In genomic region chr4:69096111-69096656, GRCh38 we compare ENCODE assay signal across 1 cellular context.
A peak's percentile ranks its signal among the peaks of the same experiment; 100 is the strongest.
TF ChIP-seq lines count a peak whose summit lies in the region.

TSS of gene UGT2B7 (plus strand) at chr4:69096474. CDS start at chr4:69096521, 47 bp downstream.

TF ChIP-seq in HepG2, 621 proteins besides CTCF, POLR2A, EP300 and RAD21 (continued from another document and continues in another):
- no peak for TF ChIP-seq ZNF597 (CRISPR knock-in tag; IDR thresholded peaks at IDR 0.05)
- TF ChIP-seq ZNF782 (CRISPR knock-in tag; IDR thresholded peaks at IDR 0.05; ENCODE audit: borderline replicate concordance), result no peak
- peak; percentile 39; the same call in 1 of the 2 replicates for TF ChIP-seq IRF2 (CRISPR knock-in tag; IDR thresholded peaks at IDR 0.05)
- TF ChIP-seq THAP8 (CRISPR knock-in tag; IDR thresholded peaks at IDR 0.05; ENCODE audit: borderline replicate concordance), result no peak
- TF ChIP-seq ZNF720 (CRISPR knock-in tag; IDR thresholded peaks at IDR 0.05), result no peak
- TF ChIP-seq SIX1 (CRISPR knock-in tag; IDR thresholded peaks at IDR 0.05; ENCODE audit: borderline replicate concordance), result peak; percentile 77; the same call in 1 of the 2 replicates
- no peak for TF ChIP-seq YY1 (IDR thresholded peaks at IDR 0.05; ENCODE audit: insufficient read depth, insufficient replicate concordance, low read depth, low read length)
- peak; percentile 66; the same call in 1 of the 2 replicates for TF ChIP-seq NCOR1 (IDR thresholded peaks at IDR 0.05; ENCODE audit: borderline replicate concordance, low read length)
- TF ChIP-seq NONO (IDR thresholded peaks at IDR 0.05), result no peak
- peak; percentile 50; the same call in 1 of the 2 replicates for TF ChIP-seq NONO (CRISPR knock-in tag; conservative IDR thresholded peaks at IDR 0.05)
- TF ChIP-seq NR2F1 (CRISPR knock-in tag; IDR thresholded peaks at IDR 0.05), result 0 out of 4 replicates have a peak, but pooled peaks of 1 of the 2 experiments have one; percentile 33
- no peak for TF ChIP-seq ZNF670 (CRISPR knock-in tag; IDR thresholded peaks at IDR 0.05; ENCODE audit: borderline replicate concordance)
- peak; percentile 73 for TF ChIP-seq AFF4 (CRISPR knock-in tag; IDR thresholded peaks at IDR 0.05)
- no peak for TF ChIP-seq ZNF350 (CRISPR knock-in tag; IDR thresholded peaks at IDR 0.05; ENCODE audit: borderline replicate concordance, low read depth)
- TF ChIP-seq ZNF574 (CRISPR knock-in tag; IDR thresholded peaks at IDR 0.05), result no peak
- peak; percentile 50; the same call in 1 of the 2 replicates for TF ChIP-seq ZNF331 (CRISPR knock-in tag; IDR thresholded peaks at IDR 0.05)
- TF ChIP-seq ZBTB2 (CRISPR knock-in tag; IDR thresholded peaks at IDR 0.05; ENCODE audit: low read depth), result no peak
- TF ChIP-seq TBX2 (CRISPR knock-in tag; IDR thresholded peaks at IDR 0.05; ENCODE audit: borderline replicate concordance), result peak; percentile 84
- peak; percentile 52; the same call in 1 of the 2 replicates for TF ChIP-seq RCOR2 (CRISPR knock-in tag; IDR thresholded peaks at IDR 0.05)
- TF ChIP-seq FOXO1 (CRISPR knock-in tag; IDR thresholded peaks at IDR 0.05), result peak; percentile 64; the same call in 1 of the 2 replicates
- 0 out of 2 replicates have a peak, but pooled peaks have one; percentile 17 for TF ChIP-seq TSC22D2 (CRISPR knock-in tag; IDR thresholded peaks at IDR 0.05; ENCODE audit: borderline replicate concordance)
- peak; percentile 75; the same call in 1 of the 2 replicates for TF ChIP-seq SKIL (CRISPR knock-in tag; IDR thresholded peaks at IDR 0.05; ENCODE audit: borderline replicate concordance)
- TF ChIP-seq MNT (IDR thresholded peaks at IDR 0.05), result no peak
- no peak for TF ChIP-seq ZBTB49 (CRISPR knock-in tag; IDR thresholded peaks at IDR 0.05; ENCODE audit: borderline replicate concordance)
- TF ChIP-seq SIX4 (CRISPR knock-in tag; IDR thresholded peaks at IDR 0.05), result peak; percentile 60; the same call in 1 of the 2 replicates
- TF ChIP-seq CEBPG (CRISPR knock-in tag; IDR thresholded peaks at IDR 0.05), result peak; percentile 83
- TF ChIP-seq ZNF142 (CRISPR knock-in tag; IDR thresholded peaks at IDR 0.05), result no peak
- no peak for TF ChIP-seq SRF (IDR thresholded peaks at IDR 0.05; ENCODE audit: low read depth, low read length)
- peak; percentile 63; the same call in 1 of the 2 replicates for TF ChIP-seq ZNF292 (CRISPR knock-in tag; IDR thresholded peaks at IDR 0.05; ENCODE audit: borderline replicate concordance, low read depth)
- TF ChIP-seq HNF4G (IDR thresholded peaks at IDR 0.05; ENCODE audit: borderline replicate concordance, low read depth, low read length), result peak; percentile 29; the same call in 1 of the 2 replicates
- TF ChIP-seq HNF4G (CRISPR knock-in tag; IDR thresholded peaks at IDR 0.05; ENCODE audit: borderline replicate concordance, low read depth), result no peak
